1 cellular context compared by ENCODE assay signal in genomic region chr5:50725800-50726474, GRCh38.
TF ChIP-seq lines count a peak whose summit lies in the region.

No MANE protein-coding gene starts in this region.

TF ChIP-seq in HepG2, 621 proteins besides CTCF, POLR2A, EP300 and RAD21:
- no peak for TF ChIP-seq CC2D1A (CRISPR knock-in tag; IDR thresholded peaks at IDR 0.05)
- peak; percentile 60 for TF ChIP-seq ATF7 (IDR thresholded peaks at IDR 0.05)
- no peak for TF ChIP-seq ATF7 (CRISPR knock-in tag; IDR thresholded peaks at IDR 0.05)
